24 cellular contexts compared by ENCODE assay signal in the genomic region with DNA sequence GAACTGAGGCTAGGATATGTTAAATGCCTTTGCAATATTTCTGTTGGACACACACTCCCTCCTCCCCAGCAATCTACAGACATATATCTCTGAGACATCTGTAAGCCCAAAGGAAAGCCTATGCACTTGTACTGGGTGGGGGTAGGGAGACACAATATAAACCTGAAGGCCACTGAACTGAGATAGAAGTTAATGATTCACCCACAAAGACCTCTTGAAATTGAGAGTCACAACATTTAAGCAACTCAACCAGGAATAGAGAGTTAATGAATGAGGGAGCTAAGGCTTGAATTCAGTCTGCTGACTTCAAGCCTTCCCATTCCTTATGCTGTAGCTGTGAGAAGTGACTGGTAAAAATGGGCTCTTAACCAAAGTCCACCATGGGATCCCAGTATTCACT. TPM values are rescaled to one million over a fixed set of nuclear protein-coding genes. Genes with fewer than 3 reads are reported as not detected.
DNase-seq lines count a peak whose midpoint lies in the region; ATAC-seq, FAIRE-seq and TF ChIP-seq lines count a peak whose summit lies in the region.
"Had no signal": no experiment of that assay in that cellular context is flagged by ENCODE, and none has a peak within 500 bp of the region (broad histone marks: within the 10 kb centered on the region; RNA-seq: fewer than 3 reads in every experiment).

No MANE protein-coding gene starts in this region.

- no peak overlapping the region for H3K4me3 Mint-ChIP-seq in stimulated activated naive B cell treated with anti-CD40 and anti-IgM and Interleukin-4, amounts not matched to agents 10 μg/mL and 1 μg/mL and 100 μg/mL, for 72 hours
- no peak overlapping the region for H3K4me3 Mint-ChIP-seq in activated T-cell treated with anti-CD3 and anti-CD28 coated beads, Interleukin-2, amount 50 U/mL, for 24 hours
- H3K4me3 Mint-ChIP-seq: GM23338 had no signal

- no peak overlapping the region for H3K9ac ChIP-seq in liver (ENCODE audit: low read depth in 1 of 2, low read length in 2 of 2)
- no peak overlapping the region for H3K9ac ChIP-seq in HepG2 (ENCODE audit: insufficient read depth, low read depth, low read length)
- H3K9ac ChIP-seq: KMS-11, SK-N-SH had no signal

- intact Hi-C loops in HepG2 (cut with micrococcal nuclease; ENCODE audit: unreplicated experiment) (no loop called here), left lung (cut with DNase I) (no loop called here)

- peaks cover 7 to 10% of the 10 kb centered on the region in 2 donors for H3K9me3 Mint-ChIP-seq in stimulated activated naive B cell treated with anti-CD40 and anti-IgM and Interleukin-4, amounts not matched to agents 10 μg/mL and 1 μg/mL and 100 μg/mL, for 72 hours
- peaks cover 8% of the 10 kb centered on the region for H3K9me3 Mint-ChIP-seq in activated T-cell treated with anti-CD3 and anti-CD28 coated beads, Interleukin-2, amount 50 U/mL, for 24 hours

- BruUV-seq in HepG2 (replicated peaks; lab: Mats Ljungman, UMichigan), result no TSS peak

- TF ChIP-seq EP300 in HepG2 (IDR thresholded peaks at IDR 0.05; ENCODE audit: low read depth in 2 of 2, low read length in 2 of 2) (no peak), HepG2 (CRISPR knock-in tag; IDR thresholded peaks at IDR 0.05; ENCODE audit: borderline replicate concordance) (no peak), suprapubic skin (IDR thresholded peaks at IDR 0.05) (no peak)

- no peak overlapping the region for H3K27ac Mint-ChIP-seq in stimulated activated naive B cell treated with anti-CD40 and anti-IgM and Interleukin-4, amounts not matched to agents 10 μg/mL and 1 μg/mL and 100 μg/mL, for 72 hours
- no peak overlapping the region for H3K27ac Mint-ChIP-seq in activated T-cell treated with anti-CD3 and anti-CD28 coated beads, Interleukin-2, amount 50 U/mL, for 24 hours
- H3K27ac Mint-ChIP-seq: GM23338 had no signal

- DNase-seq in HepG2 (ENCODE audit: low spot score), result no peak
- peak; percentile 92 for DNase-seq in epithelial cell of proximal tubule (ENCODE audit: low read depth)
- DNase-seq in left lung, result no peak
- no peak for DNase-seq in stimulated activated naive B cell treated with anti-CD40 and anti-IgM and Interleukin-4, amounts not matched to agents 10 μg/mL and 1 μg/mL and 100 μg/mL, for 72 hours
- DNase-seq in activated T-cell treated with anti-CD3 and anti-CD28 coated beads, Interleukin-2, amount 50 U/mL, for 24 hours, result no peak
- no peak for DNase-seq in suprapubic skin (ENCODE audit: low spot score in 2 of 2)
- DNase-seq: DMS79 treated with DMSO at 0.1 percent for 48 hours, IMR-90, NCI-H1092 treated with DMSO at 0.1 percent for 48 hours, NCI-H1436 treated with DMSO at 0.1 percent for 48 hours, NCI-H1930, NCI-H748 treated with DMSO at 0.1 percent for 48 hours, SIG-M5, SK-N-SH had no signal

- in situ Hi-C loops in HepG2 (cut with HindIII; ENCODE audit: extremely low pct_ligation_motif_present, low pct_unique_long_range_greater_than_20kb), result no loop called here

- no peak for ATAC-seq in HepG2
- peak; percentile 54 for ATAC-seq in left lung
- ATAC-seq in stimulated activated naive B cell treated with anti-CD40 and anti-IgM and Interleukin-4, amounts not matched to agents 10 μg/mL and 1 μg/mL and 100 μg/mL, for 72 hours (replicated peaks), result no peak
- no peak for ATAC-seq in GM18502 (IDR thresholded peaks at IDR 0.05; ENCODE audit: poor library complexity, unreplicated experiment)
- ATAC-seq: GM23338 had no signal

- no peaks in the 10 kb centered on the region for H4K20me1 ChIP-seq in HepG2 (ENCODE audit: insufficient read depth, low read length)

- peaks cover 0 to 2% of the 10 kb centered on the region in 2 donors for H3K36me3 Mint-ChIP-seq in stimulated activated naive B cell treated with anti-CD40 and anti-IgM and Interleukin-4, amounts not matched to agents 10 μg/mL and 1 μg/mL and 100 μg/mL, for 72 hours
- H3K36me3 Mint-ChIP-seq in activated T-cell treated with anti-CD3 and anti-CD28 coated beads, Interleukin-2, amount 50 U/mL, for 24 hours (ENCODE audit: low read depth), result no peaks in the 10 kb centered on the region

- H3K36me3 ChIP-seq in liver (ENCODE audit: control insufficient read depth in 4 of 4, insufficient read depth in 3 of 4, low read depth in 1 of 4, low read length in 3 of 4) (no peaks in the 10 kb centered on the region), HepG2 (replicated peaks in 1 of 2; ENCODE audit: control insufficient read depth in 1 of 2, insufficient read depth in 2 of 2, low read length in 2 of 2) (no peaks in the 10 kb centered on the region), left lung (no peaks in the 10 kb centered on the region), suprapubic skin (no peaks in the 10 kb centered on the region)
- H3K36me3 ChIP-seq: HAP-1 had no signal

- H3K9me3 ChIP-seq in liver (ENCODE audit: control insufficient read depth in 4 of 4, low read length in 3 of 4) (no peaks in the 10 kb centered on the region), HepG2 (ENCODE audit: low read length) (peaks cover 82% of the 10 kb centered on the region), left lung (peaks cover 0 to 4% of the 10 kb centered on the region in 2 donors), suprapubic skin (no peaks in the 10 kb centered on the region)
- H3K9me3 ChIP-seq: SK-N-SH had no signal

- peaks cover 2 to 6% of the 10 kb centered on the region in 2 donors for H3K4me1 Mint-ChIP-seq in stimulated activated naive B cell treated with anti-CD40 and anti-IgM and Interleukin-4, amounts not matched to agents 10 μg/mL and 1 μg/mL and 100 μg/mL, for 72 hours
- no peaks in the 10 kb centered on the region for H3K4me1 Mint-ChIP-seq in activated T-cell treated with anti-CD3 and anti-CD28 coated beads, Interleukin-2, amount 50 U/mL, for 24 hours (ENCODE audit: low read depth)
- H3K4me1 Mint-ChIP-seq: GM23338 had no signal

- no peak for FAIRE-seq in HepG2 (lab: Jason Lieb, UNC)
- FAIRE-seq: HTR-8/SVneo had no signal

- no peak overlapping the region for H2AFZ ChIP-seq in HepG2 (ENCODE audit: low read length)
- H2AFZ ChIP-seq: GM23338 had no signal

- peak overlapping the region; percentile 46 to 50 for H3K27ac ChIP-seq in liver (ENCODE audit: low read depth in 1 of 2, low read length in 2 of 2)
- H3K27ac ChIP-seq in HepG2 (ENCODE audit: extremely low read length, insufficient read depth, low read length), result no peak overlapping the region
- H3K27ac ChIP-seq in left lung, result no peak overlapping the region
- no peak overlapping the region for H3K27ac ChIP-seq in suprapubic skin
- H3K27ac ChIP-seq: 22Rv1, C4-2B, KMS-11 had no signal

- peaks cover 9 to 29% (median 24%) of the 10 kb centered on the region in 4 donors for H3K4me1 ChIP-seq in liver (ENCODE audit: control insufficient read depth in 4 of 4, insufficient read depth in 4 of 4, low read length in 3 of 4)
- no peaks in the 10 kb centered on the region for H3K4me1 ChIP-seq in HepG2 (ENCODE audit: insufficient read depth, low read length)
- no peaks in the 10 kb centered on the region for H3K4me1 ChIP-seq in left lung
- H3K4me1 ChIP-seq in suprapubic skin, result no peaks in the 10 kb centered on the region
- H3K4me1 ChIP-seq: HAP-1 had no signal

- CTCF ChIA-PET in HepG2 (lab: Yijun Ruan, JAX; ENCODE audit: low intra/inter-chr PET ratio, low total read pairs), result no interaction called here

- H3K27me3 ChIP-seq in liver (ENCODE audit: control insufficient read depth in 4 of 4, insufficient read depth in 4 of 4, low read length in 3 of 4) (no peaks in the 10 kb centered on the region), HepG2 (ENCODE audit: control insufficient read depth in 1 of 2, insufficient read depth in 2 of 2, low read length in 2 of 2) (no peaks in the 10 kb centered on the region), left lung (no peaks in the 10 kb centered on the region), suprapubic skin (no peaks in the 10 kb centered on the region)

- TF ChIP-seq RAD21 in liver (IDR thresholded peaks at IDR 0.05) (peak in 1 of 2 donors; percentile 39), HepG2 (CRISPR knock-in tag; IDR thresholded peaks at IDR 0.05) (no peak)

- POLR2A ChIA-PET in HepG2 (lab: Yijun Ruan, JAX), result no interaction called here

- no peak overlapping the region for H3K4me2 ChIP-seq in HepG2 (ENCODE audit: low read depth, low read length)
- H3K4me2 ChIP-seq: GM23338, KMS-11, SK-N-SH had no signal

- H3K79me2 ChIP-seq in HepG2 (ENCODE audit: insufficient read depth, low read length), result no peaks in the 10 kb centered on the region

- H3K4me3 ChIP-seq in liver (ENCODE audit: low read depth in 1 of 3, low read length in 3 of 3) (peak overlapping the region in 1 of 3 donors; percentile 35), HepG2 (replicated peaks in 1 of 3; ENCODE audit: insufficient read depth in 1 of 3, low read depth in 2 of 3, low read length in 3 of 3) (no peak overlapping the region), epithelial cell of proximal tubule (ENCODE audit: low read depth, low read length) (no peak overlapping the region), left lung (no peak overlapping the region), suprapubic skin (no peak overlapping the region)
- H3K4me3 ChIP-seq: GM23338, HAP-1 had no signal

- TF ChIP-seq POLR2A in HepG2 (IDR thresholded peaks at IDR 0.05; ENCODE audit: insufficient read depth in 1 of 2, low read depth in 2 of 2, low read length in 2 of 2) (no peak), suprapubic skin (IDR thresholded peaks at IDR 0.05) (no peak)

- H3K27me3 Mint-ChIP-seq in stimulated activated naive B cell treated with anti-CD40 and anti-IgM and Interleukin-4, amounts not matched to agents 10 μg/mL and 1 μg/mL and 100 μg/mL, for 72 hours, result peaks cover 7 to 15% of the 10 kb centered on the region in 2 donors
- H3K27me3 Mint-ChIP-seq in activated T-cell treated with anti-CD3 and anti-CD28 coated beads, Interleukin-2, amount 50 U/mL, for 24 hours, result peaks cover 19% of the 10 kb centered on the region

- TF ChIP-seq CTCF in liver (IDR thresholded peaks at IDR 0.05; ENCODE audit: low read depth, low read length, missing input control) (no peak), HepG2 (CRISPR knock-in tag; IDR thresholded peaks at IDR 0.05) (no peak), epithelial cell of proximal tubule (conservative IDR thresholded peaks at IDR 0.05; ENCODE audit: low read depth, low read length) (no peak), left lung (IDR thresholded peaks at IDR 0.05) (no peak), suprapubic skin (IDR thresholded peaks at IDR 0.05) (no peak)

RNA-seq across cellular contexts. Expression of gene OR10J1, which starts 5.0 kb away (rescaled TPM):
- total RNA-seq in liver (not detected), HepG2 (2016; rRNA removed; fragmentation: Illumina TruSeq; extraction: Trizol) (not detected in 2 replicates), epithelial cell of proximal tubule (not detected in 2 replicates), left lung (not detected), suprapubic skin (not detected)
- polyA plus RNA-seq in liver (not detected), HepG2 (2011; rRNA removed) (not detected in 2 replicates)
- not detected in 2 replicates for total RNA-seq in HepG2 (2016; cell fraction: cytosol; rRNA removed; fragmentation: Illumina TruSeq; extraction: Trizol; ENCODE audit: low read depth)
- not detected in 2 replicates for total RNA-seq in HepG2 (2016; cell fraction: insoluble cytoplasmic fraction; rRNA removed; fragmentation: Illumina TruSeq; extraction: Trizol)
- total RNA-seq in HepG2 (2016; cell fraction: membrane; rRNA removed; fragmentation: Illumina TruSeq; extraction: Trizol), result not detected in 2 replicates
- total RNA-seq in HepG2 (2016; cell fraction: nucleus; rRNA removed; fragmentation: Illumina TruSeq; extraction: Trizol), result not detected in 2 replicates
- polyA plus RNA-seq in HepG2 (2011; cell fraction: cytosol; rRNA removed), result not detected in 2 replicates
- not detected in 2 replicates for polyA plus RNA-seq in HepG2 (2011; cell fraction: nucleus; rRNA removed)
- not detected in 2 replicates for polyA plus RNA-seq in HepG2 (2012)
- not detected in 2 replicates for polyA plus RNA-seq in HepG2 (2016; cell fraction: cytosol; fragmentation: Illumina TruSeq; extraction: Trizol; ENCODE audit: low read depth)
- polyA plus RNA-seq in HepG2 (2016; cell fraction: insoluble cytoplasmic fraction; fragmentation: Illumina TruSeq; extraction: Trizol; ENCODE audit: low read depth), result not detected in 2 replicates
- not detected in 2 replicates for polyA plus RNA-seq in HepG2 (2016; cell fraction: membrane; fragmentation: Illumina TruSeq; extraction: Trizol; ENCODE audit: low read depth)
- polyA plus RNA-seq in HepG2 (2016; cell fraction: nucleus; fragmentation: Illumina TruSeq; extraction: Trizol; ENCODE audit: insufficient read depth, low read depth), result not detected in 2 replicates
- not detected in 2 replicates for polyA minus RNA-seq in HepG2 (2011; rRNA and poly(A)+ RNA removed; ENCODE audit: low replicate concordance)
- not detected in 2 replicates for polyA minus RNA-seq in HepG2 (2011; cell fraction: cytosol; rRNA and poly(A)+ RNA removed)
- not detected in 2 replicates for polyA minus RNA-seq in HepG2 (2011; cell fraction: nucleus; rRNA and poly(A)+ RNA removed)
- total RNA-seq: GM23338, IMR-90 had no signal
- polyA plus RNA-seq: AG04450, GM23338, IMR-90, SK-N-SH had no signal

RNA-seq across cellular contexts. Expression of gene OR10J4, which starts 12.5 kb away (rescaled TPM):
- not detected for total RNA-seq in liver
- not detected for polyA plus RNA-seq in liver
- not detected in 2 replicates for total RNA-seq in HepG2 (2016; rRNA removed; fragmentation: Illumina TruSeq; extraction: Trizol)
- total RNA-seq in HepG2 (2016; cell fraction: cytosol; rRNA removed; fragmentation: Illumina TruSeq; extraction: Trizol; ENCODE audit: low read depth), result not detected in 2 replicates
- total RNA-seq in HepG2 (2016; cell fraction: insoluble cytoplasmic fraction; rRNA removed; fragmentation: Illumina TruSeq; extraction: Trizol), result not detected in 2 replicates
- not detected in 2 replicates for total RNA-seq in HepG2 (2016; cell fraction: membrane; rRNA removed; fragmentation: Illumina TruSeq; extraction: Trizol)
- not detected in 2 replicates for total RNA-seq in HepG2 (2016; cell fraction: nucleus; rRNA removed; fragmentation: Illumina TruSeq; extraction: Trizol)
- not detected in 2 replicates for polyA plus RNA-seq in HepG2 (2011; rRNA removed)
- polyA plus RNA-seq in HepG2 (2011; cell fraction: cytosol; rRNA removed), result not detected in 2 replicates
- not detected in 2 replicates for polyA plus RNA-seq in HepG2 (2011; cell fraction: nucleus; rRNA removed)
- not detected in 2 replicates for polyA plus RNA-seq in HepG2 (2012)
- not detected in 2 replicates for polyA plus RNA-seq in HepG2 (2016; cell fraction: cytosol; fragmentation: Illumina TruSeq; extraction: Trizol; ENCODE audit: low read depth)
- not detected in 2 replicates for polyA plus RNA-seq in HepG2 (2016; cell fraction: insoluble cytoplasmic fraction; fragmentation: Illumina TruSeq; extraction: Trizol; ENCODE audit: low read depth)
- not detected in 2 replicates for polyA plus RNA-seq in HepG2 (2016; cell fraction: membrane; fragmentation: Illumina TruSeq; extraction: Trizol; ENCODE audit: low read depth)
- polyA plus RNA-seq in HepG2 (2016; cell fraction: nucleus; fragmentation: Illumina TruSeq; extraction: Trizol; ENCODE audit: insufficient read depth, low read depth), result not detected in 2 replicates
- not detected in 2 replicates for polyA minus RNA-seq in HepG2 (2011; rRNA and poly(A)+ RNA removed; ENCODE audit: low replicate concordance)
- not detected in 2 replicates for polyA minus RNA-seq in HepG2 (2011; cell fraction: cytosol; rRNA and poly(A)+ RNA removed)
- not detected in 2 replicates for polyA minus RNA-seq in HepG2 (2011; cell fraction: nucleus; rRNA and poly(A)+ RNA removed)
- not detected in 2 replicates for total RNA-seq in epithelial cell of proximal tubule
- total RNA-seq in left lung, result not detected
- not detected for total RNA-seq in suprapubic skin
- total RNA-seq: GM23338, IMR-90, NCI-H460 had no signal
- polyA plus RNA-seq: AG04450, GM23338, IMR-90, SK-N-SH had no signal

Comparison
In these comparisons a context has a peak if more than half of its experiments do, and no peak if none do; other contexts are left out.
1. H3K27ac ChIP-seq: peak in liver (2 of 2); none in HepG2 (single experiment), left lung (0 of 2) and suprapubic skin (single experiment).